8 cellular contexts compared by ENCODE assay signal in genomic region chr5:138953370-138954256, GRCh38.
DNase-seq lines count a peak whose midpoint lies in the region; ATAC-seq lines count a peak whose summit lies in the region.

No MANE protein-coding gene starts in this region.

- H3K4me1 Mint-ChIP-seq in stimulated activated effector memory CD8-positive, alpha-beta T cell treated with anti-CD3 and anti-CD28 coated beads, Interleukin-12 subunit alpha, Interleukin-12 subunit beta, amount 100 ng/mL, for 72 hours, result peaks cover 20% of the 10 kb centered on the region

- H3K36me3 Mint-ChIP-seq in stimulated activated effector memory CD8-positive, alpha-beta T cell treated with anti-CD3 and anti-CD28 coated beads, Interleukin-12 subunit alpha, Interleukin-12 subunit beta, amount 100 ng/mL, for 72 hours, result peaks cover 8% of the 10 kb centered on the region

- H3K9me3 Mint-ChIP-seq in stimulated activated effector memory CD8-positive, alpha-beta T cell treated with anti-CD3 and anti-CD28 coated beads, Interleukin-12 subunit alpha, Interleukin-12 subunit beta, amount 100 ng/mL, for 72 hours, result no peaks in the 10 kb centered on the region

- DNase-seq in DMS79 treated with DMSO at 0.1 percent for 48 hours (lab: John Stamatoyannopoulos, UW) (peak; percentile 50), NCI-H524 treated with DMSO at 0.1 percent for 48 hours (lab: John Stamatoyannopoulos, UW) (peak; percentile 74)
- DNase-seq in central memory CD4-positive, alpha-beta T cell, result peak; percentile 5
- DNase-seq in stimulated activated effector memory CD8-positive, alpha-beta T cell treated with anti-CD3 and anti-CD28 coated beads, Interleukin-12 subunit alpha, Interleukin-12 subunit beta, amount 100 ng/mL, for 72 hours (ENCODE audit: low spot score in 2 of 2), result no peak
- DNase-seq in effector CD4-positive, alpha-beta T cell, result no peak

- peak overlapping the region; percentile 91 for H3K27ac ChIP-seq in layer of hippocampus (ENCODE audit: low read depth, low read length)

- peak; percentile 87 for ATAC-seq in HG02678 (IDR thresholded peaks at IDR 0.05; ENCODE audit: unreplicated experiment)
- ATAC-seq in stimulated activated effector memory CD8-positive, alpha-beta T cell treated with anti-CD3 and anti-CD28 coated beads, Interleukin-12 subunit alpha, Interleukin-12 subunit beta, amount 100 ng/mL, for 72 hours, result peak; percentile 46
- no peak for ATAC-seq in GM18873 (IDR thresholded peaks at IDR 0.05; ENCODE audit: low FRiP score, unreplicated experiment)

- no peaks in the 10 kb centered on the region for H3K27me3 ChIP-seq in layer of hippocampus (ENCODE audit: control insufficient read depth, insufficient read depth, low read length)

- H3K27ac Mint-ChIP-seq in stimulated activated effector memory CD8-positive, alpha-beta T cell treated with anti-CD3 and anti-CD28 coated beads, Interleukin-12 subunit alpha, Interleukin-12 subunit beta, amount 100 ng/mL, for 72 hours, result peak overlapping the region; percentile 75

- no peak overlapping the region for H3K4me3 Mint-ChIP-seq in stimulated activated effector memory CD8-positive, alpha-beta T cell treated with anti-CD3 and anti-CD28 coated beads, Interleukin-12 subunit alpha, Interleukin-12 subunit beta, amount 100 ng/mL, for 72 hours

Comparison
In these comparisons a context has a peak if more than half of its experiments do, and no peak if none do; other contexts are left out.
1. DNase-seq: peak in DMS79 treated with DMSO at 0.1 percent for 48 hours (single experiment), NCI-H524 treated with DMSO at 0.1 percent for 48 hours (single experiment) and central memory CD4-positive, alpha-beta T cell (single experiment); none in stimulated activated effector memory CD8-positive, alpha-beta T cell treated with anti-CD3 and anti-CD28 coated beads, Interleukin-12 subunit alpha, Interleukin-12 subunit beta, amount 100 ng/mL, for 72 hours (0 of 2) and effector CD4-positive, alpha-beta T cell (single experiment).